In the genomic region with DNA sequence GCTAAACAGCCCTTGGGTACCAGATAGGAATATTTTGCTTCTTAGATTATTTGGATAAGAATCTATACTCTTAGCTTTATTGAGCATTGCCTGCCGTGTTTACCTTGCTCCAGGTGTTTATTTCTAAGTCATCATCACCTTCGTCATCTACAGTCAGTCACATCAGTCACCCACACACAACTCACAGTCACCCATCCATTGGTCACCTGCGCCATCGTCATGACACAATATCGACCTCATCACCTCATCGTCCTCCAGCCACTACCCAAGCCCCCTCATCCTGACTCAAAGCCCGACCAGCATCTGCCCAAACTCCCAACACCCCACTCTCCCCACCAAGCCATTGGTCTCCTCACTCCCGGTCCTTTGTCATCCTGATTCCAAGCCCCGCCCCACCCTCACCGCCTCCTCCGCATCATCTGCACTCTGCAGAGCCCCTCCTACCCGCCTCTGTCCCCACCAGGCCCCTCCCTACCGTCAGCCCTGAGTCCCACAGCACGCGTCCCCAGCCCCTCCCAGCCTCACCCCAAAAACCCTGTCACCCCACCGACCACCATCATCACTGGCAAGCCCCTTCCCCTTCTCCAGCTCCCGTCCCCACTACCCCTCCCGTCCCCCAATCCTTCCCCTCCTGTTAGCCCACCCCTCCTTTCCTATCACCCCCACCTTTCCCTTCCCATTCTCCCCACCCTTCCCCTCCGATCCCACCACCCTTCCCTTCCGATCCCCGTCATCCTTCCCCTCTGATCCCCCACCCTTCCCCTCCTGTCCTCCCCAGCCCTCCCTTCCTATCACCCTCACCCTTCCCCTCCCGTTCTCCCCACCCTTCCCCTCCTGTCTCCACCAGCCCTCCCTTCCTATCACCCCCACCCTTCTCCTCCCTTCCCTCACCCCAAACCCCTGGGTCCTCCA, we compare ENCODE assay signal across 1 cellular context.
TF ChIP-seq lines count a peak whose summit lies in the region.

No MANE protein-coding gene starts in this region.

TF ChIP-seq in H1, 55 proteins besides CTCF, POLR2A, EP300 and RAD21:
- TF ChIP-seq ZNF274 (IDR thresholded peaks at IDR 0.05; ENCODE audit: borderline replicate concordance, extremely low read depth, low read length) (no peak), SAP30 (IDR thresholded peaks at IDR 0.05; ENCODE audit: insufficient read depth, insufficient replicate concordance, low read length) (no peak), SP1 (IDR thresholded peaks at IDR 0.05; ENCODE audit: low read depth, low read length) (no peak), BCL11A (IDR thresholded peaks at IDR 0.05; ENCODE audit: low read depth in 2 of 2, low read length in 2 of 2) (no peak), GABPA (IDR thresholded peaks at IDR 0.05; ENCODE audit: borderline replicate concordance, insufficient read depth, low read length) (no peak)
TF ChIP-seq in H1: peak in this region for 0.
